In genomic region chr16:71288890-71289731, GRCh38 we compare ENCODE assay signal across 8 cellular contexts. TPM values are rescaled to one million over a fixed set of nuclear protein-coding genes. Genes with fewer than 3 reads are reported as not detected.
DNase-seq lines count a peak whose midpoint lies in the region; ATAC-seq and TF ChIP-seq lines count a peak whose summit lies in the region.

TSS of gene CMTR2 (minus strand) at chr16:71289402. CDS start at chr16:71285920, 3,482 bp downstream.

- peak; percentile 98 for DNase-seq in Daoy (ENCODE audit: low read depth)
- peak; percentile 80 for DNase-seq in GOT3 (lab: John Stamatoyannopoulos, UW)
- peak; percentile 96 for DNase-seq in LNCaP clone FGC (ENCODE audit: low read depth)
- peak; percentile 96 for DNase-seq in RWPE1 (ENCODE audit: low spot score)
- DNase-seq in activated T-helper 2 cell treated with anti-CD3 and anti-CD28 coated beads, Interferon-gamma antibody, Interleukin-2, Interleukin-4, amounts not matched to agents 10 μg/mL and 5 μg/mL and 100 μg/mL, durations not matched to agents 14 hours and 24 hours and 36 hours (ENCODE audit: low spot score) = peak; percentile 88
- DNase-seq in fibroblast of peridontal ligament (ENCODE audit: extremely low read depth) = peak; percentile 95
- peak; percentile 94 for DNase-seq in natural killer cell treated with Interleukin-12 subunit alpha and Interleukin-12 subunit beta and Interleukin-15 and Interleukin-18, amount 100 ng/mL, for 72 hours (ENCODE audit: low spot score)
- DNase-seq in stimulated activated naive CD8-positive, alpha-beta T cell treated with anti-CD3 and anti-CD28 coated beads, Interleukin-15, Interleukin-2, amounts not matched to agents 100 U/mL and 50 U/mL, for 24 hours = peak; percentile 91

- H3K4me3 ChIP-seq in LNCaP clone FGC (ENCODE audit: low read depth, low read length) = peak within 1 kb of the TSS; percentile 91

- peak within 1 kb of the TSS; percentile 87 for H3K27ac ChIP-seq in RWPE1

- H3K27me3 Mint-ChIP-seq in activated T-helper 2 cell treated with anti-CD3 and anti-CD28 coated beads, Interferon-gamma antibody, Interleukin-2, Interleukin-4, amounts not matched to agents 10 μg/mL and 5 μg/mL and 100 μg/mL, durations not matched to agents 14 hours and 24 hours and 36 hours (ENCODE audit: low read depth) = peaks cover 13% of the 10 kb centered on the region
- H3K27me3 Mint-ChIP-seq in natural killer cell treated with Interleukin-12 subunit alpha and Interleukin-12 subunit beta and Interleukin-15 and Interleukin-18, amount 100 ng/mL, for 72 hours = peaks cover 11 to 16% of the 10 kb centered on the region in 2 donors

- intact Hi-C loops in activated T-helper 2 cell treated with anti-CD3 and anti-CD28 coated beads, Interferon-gamma antibody, Interleukin-2, Interleukin-4, amounts not matched to agents 10 μg/mL and 5 μg/mL and 100 μg/mL, durations not matched to agents 14 hours and 24 hours and 36 hours (cut with micrococcal nuclease) = loop anchor here (2.0 to 5.0 kb wide), 2 partner anchors 274 to 803 kb away; partner anchors contain the start of genes DHX38 and TXNL4B

- CTCF ChIA-PET in RWPE1 (lab: Yijun Ruan, JAX) = interaction anchor here (0.6 to 1.0 kb wide), 4 partner anchors 23 to 172 kb away, joined by 3 to 4 read pairs (median 4); no protein-coding TSS in a partner anchor

- H3K36me3 Mint-ChIP-seq in activated T-helper 2 cell treated with anti-CD3 and anti-CD28 coated beads, Interferon-gamma antibody, Interleukin-2, Interleukin-4, amounts not matched to agents 10 μg/mL and 5 μg/mL and 100 μg/mL, durations not matched to agents 14 hours and 24 hours and 36 hours (ENCODE audit: low read depth) = peaks cover 43% of the 10 kb centered on the region
- peaks cover 28% of the 10 kb centered on the region for H3K36me3 Mint-ChIP-seq in natural killer cell treated with Interleukin-12 subunit alpha and Interleukin-12 subunit beta and Interleukin-15 and Interleukin-18, amount 100 ng/mL, for 72 hours

- peak within 1 kb of the TSS; percentile 88 for H3K4me3 Mint-ChIP-seq in activated T-helper 2 cell treated with anti-CD3 and anti-CD28 coated beads, Interferon-gamma antibody, Interleukin-2, Interleukin-4, amounts not matched to agents 10 μg/mL and 5 μg/mL and 100 μg/mL, durations not matched to agents 14 hours and 24 hours and 36 hours (ENCODE audit: low read depth)
- peak within 1 kb of the TSS; percentile 75 for H3K4me3 Mint-ChIP-seq in natural killer cell treated with Interleukin-12 subunit alpha and Interleukin-12 subunit beta and Interleukin-15 and Interleukin-18, amount 100 ng/mL, for 72 hours

- no peaks in the 10 kb centered on the region for H3K9me3 Mint-ChIP-seq in activated T-helper 2 cell treated with anti-CD3 and anti-CD28 coated beads, Interferon-gamma antibody, Interleukin-2, Interleukin-4, amounts not matched to agents 10 μg/mL and 5 μg/mL and 100 μg/mL, durations not matched to agents 14 hours and 24 hours and 36 hours
- no peaks in the 10 kb centered on the region for H3K9me3 Mint-ChIP-seq in natural killer cell treated with Interleukin-12 subunit alpha and Interleukin-12 subunit beta and Interleukin-15 and Interleukin-18, amount 100 ng/mL, for 72 hours

- peaks cover 19% of the 10 kb centered on the region for H3K4me1 Mint-ChIP-seq in activated T-helper 2 cell treated with anti-CD3 and anti-CD28 coated beads, Interferon-gamma antibody, Interleukin-2, Interleukin-4, amounts not matched to agents 10 μg/mL and 5 μg/mL and 100 μg/mL, durations not matched to agents 14 hours and 24 hours and 36 hours (ENCODE audit: low read depth)
- H3K4me1 Mint-ChIP-seq in natural killer cell treated with Interleukin-12 subunit alpha and Interleukin-12 subunit beta and Interleukin-15 and Interleukin-18, amount 100 ng/mL, for 72 hours (ENCODE audit: low read depth in 2 of 2) = peaks cover 20 to 27% of the 10 kb centered on the region in 2 donors

- TF ChIP-seq CTCF in LNCaP clone FGC (IDR thresholded peaks at IDR 0.05; ENCODE audit: control insufficient read depth, extremely low read depth, insufficient read depth) (0 out of 2 replicates have a peak, but pooled peaks have one; percentile 18), RWPE1 (conservative IDR thresholded peaks at IDR 0.05; ENCODE audit: low read depth) (no peak)

- POLR2A ChIA-PET in RWPE1 (lab: Yijun Ruan, JAX; ENCODE audit: low non-redundant PET) = no interaction called here

- peak; percentile 96 for ATAC-seq in natural killer cell treated with Interleukin-12 subunit alpha and Interleukin-12 subunit beta and Interleukin-15 and Interleukin-18, amount 100 ng/mL, for 72 hours
- peak; percentile 97 for ATAC-seq in stimulated activated naive CD8-positive, alpha-beta T cell treated with anti-CD3 and anti-CD28 coated beads, Interleukin-15, Interleukin-2, amounts not matched to agents 100 U/mL and 50 U/mL, for 24 hours

- peak within 1 kb of the TSS; percentile 84 for H3K27ac Mint-ChIP-seq in activated T-helper 2 cell treated with anti-CD3 and anti-CD28 coated beads, Interferon-gamma antibody, Interleukin-2, Interleukin-4, amounts not matched to agents 10 μg/mL and 5 μg/mL and 100 μg/mL, durations not matched to agents 14 hours and 24 hours and 36 hours
- peak within 1 kb of the TSS; percentile 58 to 65 for H3K27ac Mint-ChIP-seq in natural killer cell treated with Interleukin-12 subunit alpha and Interleukin-12 subunit beta and Interleukin-15 and Interleukin-18, amount 100 ng/mL, for 72 hours

RNA-seq across cellular contexts. Expression of gene CMTR2, which starts in this region (rescaled TPM):
- 17.6 and 20.6 TPM in 2 replicates for total RNA-seq in Daoy (2014; rRNA removed; shearing (Covaris generic))
- 17.1 and 19.6 TPM in 2 replicates for total RNA-seq in activated T-helper 2 cell treated with anti-CD3 and anti-CD28 coated beads, Interferon-gamma antibody, Interleukin-2, Interleukin-4, amounts not matched to agents 10 μg/mL and 5 μg/mL and 100 μg/mL, durations not matched to agents 14 hours and 24 hours and 36 hours
- 10 to 100 TPM; 16.6 to 23.8 TPM for total RNA-seq in natural killer cell treated with Interleukin-12 subunit alpha and Interleukin-12 subunit beta and Interleukin-15 and Interleukin-18, amount 100 ng/mL, for 72 hours

Comparison
In these comparisons a context has a peak if more than half of its experiments do, and no peak if none do; other contexts are left out.
1. Peak in every context shown above with its lines: DNase-seq, ATAC-seq, H3K4me3 ChIP-seq and H3K27ac ChIP-seq.